ENCODE assay signal across 18 cellular contexts in the genomic region with DNA sequence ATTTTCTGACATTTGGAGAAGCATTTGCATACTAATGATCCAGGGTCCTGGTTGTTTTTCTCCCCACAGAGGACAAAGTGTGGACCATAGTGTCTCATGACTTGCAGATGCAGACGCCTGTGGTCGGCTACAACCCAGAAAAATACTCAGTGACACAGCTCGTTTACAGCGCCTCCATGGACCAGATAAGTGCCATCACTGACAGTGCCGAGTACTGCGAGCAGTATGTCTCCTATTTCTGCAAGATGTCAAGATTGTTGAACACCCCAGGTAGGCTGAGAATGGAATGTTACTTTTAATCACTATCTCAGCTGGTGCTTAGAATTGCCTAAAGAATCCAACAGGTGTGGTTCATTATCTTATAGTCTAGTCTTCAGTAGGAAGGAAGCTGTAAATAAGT.
"Had no signal": no experiment of that assay in that cellular context is flagged by ENCODE, and none has a peak within 500 bp of the region (broad histone marks: within the 10 kb centered on the region; RNA-seq: fewer than 3 reads in every experiment).

No MANE protein-coding gene starts in this region.

- H3K9ac ChIP-seq: SK-N-SH had no signal

- DNase-seq: activated CD4-positive, alpha-beta T cell treated with anti-CD3 and anti-CD28 coated beads, Interleukin-2, amount 10 ng/mL, durations not matched to agents 24 days and 14 days; activated CD8-positive, alpha-beta memory T cell treated with anti-CD3 and anti-CD28 coated beads, Interleukin-2, amount 50 U/mL, for 4 hours; activated CD8-positive, alpha-beta T cell treated with anti-CD3 and anti-CD28 coated beads for 36 hours; activated naive CD4-positive, alpha-beta T cell treated with anti-CD3 and anti-CD28 coated beads for 36 hours; activated T-cell treated with anti-CD3 and anti-CD28 coated beads, Interleukin-2, amount 50 U/mL, for 4 hours; central memory CD4-positive, alpha-beta T cell; gastrocnemius medialis; left ventricle myocardium superior; naive thymus-derived CD4-positive, alpha-beta T cell; retina; SK-N-SH; stimulated activated naive B cell treated with anti-CD40 and anti-IgM and Interleukin-4, amounts not matched to agents 10 μg/mL and 1 μg/mL and 100 μg/mL, for 72 hours; tibial artery had no signal

- H3K4me3 Mint-ChIP-seq: activated CD4-positive, alpha-beta T cell treated with anti-CD3 and anti-CD28 coated beads, Interleukin-2, amount 10 ng/mL, durations not matched to agents 24 days and 14 days; activated CD8-positive, alpha-beta T cell treated with anti-CD3 and anti-CD28 coated beads for 36 hours; activated naive CD4-positive, alpha-beta T cell treated with anti-CD3 and anti-CD28 coated beads for 36 hours; activated T-cell treated with anti-CD3 and anti-CD28 coated beads, Interleukin-2, amount 50 U/mL, for 4 hours; brain; memory B cell; naive thymus-derived CD4-positive, alpha-beta T cell; stimulated activated naive B cell treated with anti-CD40 and anti-IgM and Interleukin-4, amounts not matched to agents 10 μg/mL and 1 μg/mL and 100 μg/mL, for 72 hours; T-helper 2 cell treated with Interferon-gamma antibody and Interleukin-4, amounts not matched to agents 5 μg/mL and 100 μg/mL, for 36 hours had no signal

- H3K4me1 ChIP-seq: gastrocnemius medialis, tibial artery had no signal

- H3K4me1 Mint-ChIP-seq: activated CD4-positive, alpha-beta T cell treated with anti-CD3 and anti-CD28 coated beads, Interleukin-2, amount 10 ng/mL, durations not matched to agents 24 days and 14 days; brain; memory B cell; naive thymus-derived CD4-positive, alpha-beta T cell; stimulated activated naive B cell treated with anti-CD40 and anti-IgM and Interleukin-4, amounts not matched to agents 10 μg/mL and 1 μg/mL and 100 μg/mL, for 72 hours had no signal

- H3K9me3 ChIP-seq: gastrocnemius medialis, SK-N-SH, tibial artery had no signal

- H3K36me3 Mint-ChIP-seq: brain; memory B cell; naive thymus-derived CD4-positive, alpha-beta T cell; stimulated activated naive B cell treated with anti-CD40 and anti-IgM and Interleukin-4, amounts not matched to agents 10 μg/mL and 1 μg/mL and 100 μg/mL, for 72 hours had no signal

- H3K4me2 ChIP-seq: SK-N-SH had no signal

- H3K27me3 ChIP-seq: gastrocnemius medialis, tibial artery had no signal

- H3K27ac ChIP-seq: coronary artery, gastrocnemius medialis, tibial artery had no signal

- H3K4me3 ChIP-seq: coronary artery, gastrocnemius medialis, tibial artery had no signal

- H3K27ac Mint-ChIP-seq: activated CD4-positive, alpha-beta T cell treated with anti-CD3 and anti-CD28 coated beads, Interleukin-2, amount 10 ng/mL, durations not matched to agents 24 days and 14 days; activated CD8-positive, alpha-beta T cell treated with anti-CD3 and anti-CD28 coated beads for 36 hours; activated naive CD4-positive, alpha-beta T cell treated with anti-CD3 and anti-CD28 coated beads for 36 hours; brain; memory B cell; naive thymus-derived CD4-positive, alpha-beta T cell; stimulated activated naive B cell treated with anti-CD40 and anti-IgM and Interleukin-4, amounts not matched to agents 10 μg/mL and 1 μg/mL and 100 μg/mL, for 72 hours; T-helper 2 cell treated with Interferon-gamma antibody and Interleukin-4, amounts not matched to agents 5 μg/mL and 100 μg/mL, for 36 hours had no signal

- H3K36me3 ChIP-seq: gastrocnemius medialis, tibial artery had no signal

- H3K27me3 Mint-ChIP-seq: activated CD4-positive, alpha-beta T cell treated with anti-CD3 and anti-CD28 coated beads, Interleukin-2, amount 10 ng/mL, durations not matched to agents 24 days and 14 days; activated CD8-positive, alpha-beta T cell treated with anti-CD3 and anti-CD28 coated beads for 36 hours; memory B cell; naive thymus-derived CD4-positive, alpha-beta T cell; stimulated activated naive B cell treated with anti-CD40 and anti-IgM and Interleukin-4, amounts not matched to agents 10 μg/mL and 1 μg/mL and 100 μg/mL, for 72 hours had no signal

- ATAC-seq: activated CD8-positive, alpha-beta T cell treated with anti-CD3 and anti-CD28 coated beads for 36 hours; activated T-cell treated with anti-CD3 and anti-CD28 coated beads, Interleukin-2, amount 50 U/mL, for 4 hours; esophagus mucosa; gastrocnemius medialis; left ventricle myocardium superior; naive thymus-derived CD4-positive, alpha-beta T cell; stimulated activated naive B cell treated with anti-CD40 and anti-IgM and Interleukin-4, amounts not matched to agents 10 μg/mL and 1 μg/mL and 100 μg/mL, for 72 hours had no signal
